ENCODE assay signal across 20 cellular contexts in genomic region chr9:23768861-23769260, GRCh38. TPM values are rescaled to one million over a fixed set of nuclear protein-coding genes. Genes with fewer than 3 reads are reported as not detected.
DNase-seq lines count a peak whose midpoint lies in the region; ATAC-seq, FAIRE-seq and TF ChIP-seq lines count a peak whose summit lies in the region.
"Had no signal": no experiment of that assay in that cellular context is flagged by ENCODE, and none has a peak within 500 bp of the region (broad histone marks: within the 10 kb centered on the region; RNA-seq: fewer than 3 reads in every experiment).

No MANE protein-coding gene starts in this region.

- H3K27ac ChIP-seq in RWPE2 (ENCODE audit: poor library complexity, severe bottlenecking) (peak overlapping the region; percentile 98), H1 (ENCODE audit: low read depth, low read length) (no peak overlapping the region), gastroesophageal sphincter (no peak overlapping the region)

- H2AK5ac ChIP-seq in H1 (ENCODE audit: low read depth, low read length) = no peak overlapping the region

- H3K23ac ChIP-seq in H1 (ENCODE audit: insufficient read length) = no peak overlapping the region

- FAIRE-seq in H54 (lab: Jason Lieb, UNC) (peak; percentile 60), H1 (lab: Jason Lieb, UNC) (peak; percentile 13)
- FAIRE-seq: D721Med, G401.6, GM12891, GM18507 had no signal

- H3K9me3 ChIP-seq in RWPE2 (ENCODE audit: severe bottlenecking) (no peaks in the 10 kb centered on the region), H1 (ENCODE audit: insufficient read depth in 2 of 2, low read depth in 1 of 2, low read length in 1 of 2) (no peaks in the 10 kb centered on the region), gastroesophageal sphincter (no peaks in the 10 kb centered on the region)

- H3K4me3 Mint-ChIP-seq in nephron progenitor cell = no peak overlapping the region
- no peak overlapping the region for H3K4me3 Mint-ChIP-seq in natural killer cell treated with Interleukin-12 subunit alpha and Interleukin-12 subunit beta and Interleukin-15 and Interleukin-18, amount 100 ng/mL, for 72 hours
- H3K4me3 Mint-ChIP-seq: CD8-positive, alpha-beta T cell had no signal

- H3K23me2 ChIP-seq in H1 (ENCODE audit: low read depth, low read length) = no peaks in the 10 kb centered on the region

- no peak overlapping the region for H2AFZ ChIP-seq in H1 (ENCODE audit: low read length)

- no peak overlapping the region for H3K4me2 ChIP-seq in H1 (ENCODE audit: insufficient read depth in 1 of 2, low read depth in 2 of 2, low read length in 2 of 2)

- H3K27ac Mint-ChIP-seq in nephron progenitor cell = peak overlapping the region; percentile 17
- no peak overlapping the region for H3K27ac Mint-ChIP-seq in natural killer cell treated with Interleukin-12 subunit alpha and Interleukin-12 subunit beta and Interleukin-15 and Interleukin-18, amount 100 ng/mL, for 72 hours
- H3K27ac Mint-ChIP-seq: CD8-positive, alpha-beta T cell had no signal

- no peak overlapping the region for H2BK12ac ChIP-seq in H1 (ENCODE audit: low read depth, low read length)

- DNase-seq in H54 (ENCODE audit: insufficient read length, low spot score) (no peak), RWPE2 (ENCODE audit: low spot score) (no peak), H1 (ENCODE audit: low read depth in 1 of 2, low spot score in 2 of 2) (no peak), nephron progenitor cell (no peak), NCI-H1436 treated with DMSO at 0.1 percent for 48 hours (lab: John Stamatoyannopoulos, UW) (no peak)
- no peak for DNase-seq in natural killer cell treated with Interleukin-12 subunit alpha and Interleukin-12 subunit beta and Interleukin-15 and Interleukin-18, amount 100 ng/mL, for 72 hours (ENCODE audit: low spot score)
- DNase-seq: CD8-positive, alpha-beta T cell; DMS79; H7; Kasumi-1; NCI-H1105 treated with DMSO at 0.1 percent for 48 hours; NCI-H187 treated with DMSO at 0.1 percent for 48 hours; NCI-H526 treated with DMSO at 0.1 percent for 48 hours; SIG-M5 had no signal

- H3K27me3 ChIP-seq in RWPE2 (ENCODE audit: insufficient read depth, poor library complexity, severe bottlenecking) (no peaks in the 10 kb centered on the region), H1 (replicated peaks in 1 of 4; ENCODE audit: control insufficient read depth in 3 of 4, extremely low read depth in 1 of 4, insufficient read depth in 3 of 4, low read length in 3 of 4) (no peaks in the 10 kb centered on the region), gastroesophageal sphincter (no peaks in the 10 kb centered on the region)

- no peak overlapping the region for H2BK5ac ChIP-seq in H1 (ENCODE audit: low read depth, low read length)

- H3K56ac ChIP-seq in H1 (replicated peaks; ENCODE audit: insufficient read length, low read depth, low read length) = no peak overlapping the region

- H3K4me1 ChIP-seq in RWPE2 (ENCODE audit: insufficient read depth, poor library complexity, severe bottlenecking) = peaks cover 77% of the 10 kb centered on the region
- peaks cover 2 to 30% (median 16%) of the 10 kb centered on the region in 4 experiments; a peak in 6 of 7 replicates for H3K4me1 ChIP-seq in H1 (replicated peaks in 1 of 4; ENCODE audit: control insufficient read depth in 3 of 4, insufficient read depth in 4 of 4, low read length in 3 of 4)
- H3K4me1 ChIP-seq in gastroesophageal sphincter = peaks cover 0 to 5% (median 0%) of the 10 kb centered on the region in 3 donors

- H3K27me3 Mint-ChIP-seq in nephron progenitor cell (ENCODE audit: low read depth, poor library complexity) = no peaks in the 10 kb centered on the region
- H3K27me3 Mint-ChIP-seq in natural killer cell treated with Interleukin-12 subunit alpha and Interleukin-12 subunit beta and Interleukin-15 and Interleukin-18, amount 100 ng/mL, for 72 hours = no peaks in the 10 kb centered on the region

- peaks cover 3% of the 10 kb centered on the region; the same call in 1 of the 2 replicates for H3K79me1 ChIP-seq in H1 (ENCODE audit: low read depth, low read length)

- no peak overlapping the region for H4K91ac ChIP-seq in H1 (replicated peaks; ENCODE audit: insufficient read length, low read length)

- CTCF ChIA-PET in H1 (lab: Charles Lee; ENCODE audit: partially characterized antibody) = interaction anchor here (0.9 to 1.0 kb wide), 2 partner anchors 25 to 31 kb away, joined by 3 read pairs; no protein-coding TSS in a partner anchor

- H3K36me3 Mint-ChIP-seq in nephron progenitor cell (ENCODE audit: low read depth) = peaks cover 15% of the 10 kb centered on the region
- no peaks in the 10 kb centered on the region for H3K36me3 Mint-ChIP-seq in natural killer cell treated with Interleukin-12 subunit alpha and Interleukin-12 subunit beta and Interleukin-15 and Interleukin-18, amount 100 ng/mL, for 72 hours
- H3K36me3 Mint-ChIP-seq: CD8-positive, alpha-beta T cell had no signal

- ATAC-seq in RWPE2 (ENCODE audit: low read depth) (no peak), HG03039 (IDR thresholded peaks at IDR 0.05; ENCODE audit: unreplicated experiment) (no peak), gastroesophageal sphincter (no peak)
- no peak for ATAC-seq in natural killer cell treated with Interleukin-12 subunit alpha and Interleukin-12 subunit beta and Interleukin-15 and Interleukin-18, amount 100 ng/mL, for 72 hours
- ATAC-seq: CD8-positive, alpha-beta T cell had no signal

- POLR2A ChIA-PET in H1 (lab: Charles Lee; ENCODE audit: partially characterized antibody) = interaction anchor here (0.7 to 1.2 kb wide), 2 partner anchors 13 to 52 kb away, joined by 3 read pairs; no protein-coding TSS in a partner anchor

- TF ChIP-seq RAD21 in H1 (IDR thresholded peaks at IDR 0.05 in 1 of 2, conservative IDR thresholded peaks at IDR 0.05 in 1 of 2; ENCODE audit: low read depth in 2 of 2, low read length in 2 of 2) = no peak

- no peak overlapping the region for H4K8ac ChIP-seq in H1 (ENCODE audit: extremely low read depth, insufficient read depth, low read length)

- WGBS in H1 (ENCODE audit: extremely low coverage in 1 of 2, insufficient coverage in 1 of 2, insufficient read length in 1 of 2, insufficient replicate concordance in 2 of 2, low coverage in 1 of 2, low lambda C conversion rate in 2 of 2, missing lambda C conversion rate in 1 of 2), 2 experiments = 80% methylated on average over 2 of the region's 2 CpGs; no CpG with 5 or more reads in 1 of the 2 experiments
- 63 to 89% methylated on average over 2 of the region's 2 CpGs for WGBS in gastroesophageal sphincter (ENCODE audit: low coverage in 1 of 2), 2 donors

- TF ChIP-seq CTCF in RWPE2 (IDR thresholded peaks at IDR 0.05; ENCODE audit: poor library complexity, severe bottlenecking) (no peak), H1 (IDR thresholded peaks at IDR 0.05; ENCODE audit: control extremely low read depth in 1 of 3, insufficient read depth in 1 of 3, low read depth in 1 of 3, low read length in 3 of 3) (no peak), nephron progenitor cell (IDR thresholded peaks at IDR 0.05) (no peak), gastroesophageal sphincter (IDR thresholded peaks at IDR 0.05) (no peak)

- H3K4me1 Mint-ChIP-seq in nephron progenitor cell = peaks cover 54% of the 10 kb centered on the region
- no peaks in the 10 kb centered on the region for H3K4me1 Mint-ChIP-seq in natural killer cell treated with Interleukin-12 subunit alpha and Interleukin-12 subunit beta and Interleukin-15 and Interleukin-18, amount 100 ng/mL, for 72 hours (ENCODE audit: low read depth in 2 of 2)

- H3K79me2 ChIP-seq in H1 (ENCODE audit: control insufficient read depth in 1 of 2, insufficient read depth in 2 of 2, low read length in 2 of 2) = peaks cover 0 to 99% of the 10 kb centered on the region in 2 experiments; a peak in 3 of 4 replicates

- H3K9me3 Mint-ChIP-seq in nephron progenitor cell = peaks cover 13% of the 10 kb centered on the region
- peaks cover 31% of the 10 kb centered on the region for H3K9me3 Mint-ChIP-seq in natural killer cell treated with Interleukin-12 subunit alpha and Interleukin-12 subunit beta and Interleukin-15 and Interleukin-18, amount 100 ng/mL, for 72 hours

- H3K14ac ChIP-seq in H1 (ENCODE audit: insufficient read length) = no peak overlapping the region

- H3K18ac ChIP-seq in H1 (ENCODE audit: extremely low read depth, low read length) = no peak overlapping the region

- no peak overlapping the region for H2BK15ac ChIP-seq in H1 (ENCODE audit: low read length)

- no peak overlapping the region for H4K5ac ChIP-seq in H1 (ENCODE audit: insufficient read length, low read depth, low read length)

- no peak for TF ChIP-seq EP300 in H1 (IDR thresholded peaks at IDR 0.05; ENCODE audit: borderline replicate concordance in 1 of 2, low read depth in 2 of 2, low read length in 2 of 2)
- TF ChIP-seq EP300 in gastroesophageal sphincter (IDR thresholded peaks at IDR 0.05) = no peak

- H3K4ac ChIP-seq in H1 (replicated peaks; ENCODE audit: insufficient read length, low read depth, low read length) = no peak overlapping the region

- peaks cover 0 to 9% of the 10 kb centered on the region in 2 experiments for H4K20me1 ChIP-seq in H1 (replicated peaks in 1 of 2; ENCODE audit: control insufficient read depth in 1 of 2, insufficient read depth in 2 of 2, low read length in 2 of 2)

- H3K36me3 ChIP-seq in RWPE2 (ENCODE audit: low read depth) = no peaks in the 10 kb centered on the region
- H3K36me3 ChIP-seq in H1 (ENCODE audit: control insufficient read depth in 2 of 4, insufficient read depth in 4 of 4, low read length in 3 of 4) = no peaks in the 10 kb centered on the region
- H3K36me3 ChIP-seq in gastroesophageal sphincter = no peaks in the 10 kb centered on the region

- H3K9ac ChIP-seq in H1 (replicated peaks in 1 of 4; ENCODE audit: extremely low read depth in 1 of 4, low read depth in 3 of 4, low read length in 3 of 4) = no peak overlapping the region

- H2BK20ac ChIP-seq in H1 (ENCODE audit: low read length) = no peak overlapping the region

- H3K4me3 ChIP-seq in RWPE2 (ENCODE audit: severe bottlenecking) = no peak overlapping the region
- no peak overlapping the region for H3K4me3 ChIP-seq in H1 (ENCODE audit: extremely low read depth in 1 of 4, insufficient read depth in 2 of 4, low read depth in 3 of 4, low read length in 4 of 4)
- H3K4me3 ChIP-seq in gastroesophageal sphincter = no peak overlapping the region

- no peak for TF ChIP-seq POLR2A in H54 (IDR thresholded peaks at IDR 0.05; ENCODE audit: low read depth, low read length)
- no peak for TF ChIP-seq POLR2A in H1 (IDR thresholded peaks at IDR 0.05; ENCODE audit: control extremely low read depth in 1 of 2, low read depth in 2 of 2, low read length in 2 of 2)
- no peak for TF ChIP-seq POLR2A in gastroesophageal sphincter (IDR thresholded peaks at IDR 0.05)

- no peak overlapping the region for H2BK120ac ChIP-seq in H1 (replicated peaks; ENCODE audit: low read depth, low read length)

RNA-seq across cellular contexts. Expression of gene ELAVL2, which starts 57.2 kb away (rescaled TPM):
- 20.9 and 21.9 TPM in 2 replicates for total RNA-seq in H1 (2021; fragmentation: NEBNext Ultra II Directional; extraction: Animal tissue kit (Norgen Biotek cat#: 25700))
- polyA plus RNA-seq in H1 (2011; rRNA removed) = 2.4 and 4.9 TPM in 2 replicates
- polyA plus RNA-seq in H1 (2011; cell fraction: cytosol; rRNA removed) = 5.2 TPM
- polyA plus RNA-seq in H1 (2011; cell fraction: nucleus; rRNA removed) = 3.9 TPM
- 5.7 to 12.7 TPM (median 7.2 TPM) in 4 replicates for polyA plus RNA-seq in H1 (2012, experiment 1 of 2)
- polyA plus RNA-seq in H1 (2012, experiment 2 of 2) = 0.77 TPM
- 20.2 TPM for polyA plus RNA-seq in H1 (2013, experiment 1 of 2)
- polyA plus RNA-seq in H1 (2013, experiment 2 of 2) = 19.6 TPM
- polyA minus RNA-seq in H1 (2011; rRNA and poly(A)+ RNA removed) = 24.1 and 41.8 TPM in 2 replicates
- polyA minus RNA-seq in H1 (2011; cell fraction: cytosol; rRNA and poly(A)+ RNA removed) = 8.0 TPM
- 70.2 TPM for polyA minus RNA-seq in H1 (2011; cell fraction: nucleus; rRNA and poly(A)+ RNA removed)
- total RNA-seq in gastroesophageal sphincter = under 1 TPM in 3 of 4 donors, not detected in 1; 0.13 to 0.62 (median 0.25) TPM
- not detected for total RNA-seq in natural killer cell treated with Interleukin-12 subunit alpha and Interleukin-12 subunit beta and Interleukin-15 and Interleukin-18, amount 100 ng/mL, for 72 hours
- total RNA-seq: CD8-positive, alpha-beta T cell had no signal

Comparison
In these comparisons a context has a peak if more than half of its experiments do, and no peak if none do; other contexts are left out.
1. RNA of gene ELAVL2, which starts 57.2 kb away (total RNA-seq): 20.9 to 21.9 TPM in H1; 0.13 to 0.62 TPM in gastroesophageal sphincter and not detected in natural killer cell treated with Interleukin-12 subunit alpha and Interleukin-12 subunit beta and Interleukin-15 and Interleukin-18, amount 100 ng/mL, for 72 hours; every median in the first group is over 10 times any median in the second.